Comparison of ENCODE assay signal across 35 cellular contexts in genomic region chr2:136437461-136437860, GRCh38.
"Had no signal": no experiment of that assay in that cellular context is flagged by ENCODE, and none has a peak within 500 bp of the region (broad histone marks: within the 10 kb centered on the region; RNA-seq: fewer than 3 reads in every experiment).

No MANE protein-coding gene starts in this region.

- H3K27ac ChIP-seq: adrenal gland, body of pancreas, esophagus squamous epithelium, gastroesophageal sphincter had no signal

- H3K27me3 Mint-ChIP-seq: activated naive CD4-positive, alpha-beta T cell treated with anti-CD3 and anti-CD28 coated beads, Interleukin-2, amount 50 U/mL, for 24 hours; activated naive CD8-positive, alpha-beta T cell treated with anti-CD3 and anti-CD28 coated beads for 36 hours had no signal

- H3K9me3 ChIP-seq: adrenal gland, body of pancreas, esophagus squamous epithelium, gastroesophageal sphincter had no signal

- FAIRE-seq: colon had no signal

- DNase-seq: activated CD4-positive, alpha-beta memory T cell treated with anti-CD3 and anti-CD28 coated beads, Interleukin-2, amount 10 ng/mL, durations not matched to agents 7 days and 5 days; activated CD4-positive, alpha-beta T cell treated with anti-CD3 and anti-CD28 coated beads for 1 hour; activated CD4-positive, alpha-beta T cell treated with anti-CD3 and anti-CD28 coated beads for 4 hours; activated CD4-positive, alpha-beta T cell treated with anti-CD3 and anti-CD28 coated beads, Interleukin-2, amount 10 ng/mL, durations not matched to agents 7 days and 5 days; activated CD4-positive, alpha-beta T cell treated with anti-CD3 and anti-CD28 coated beads, Interleukin-2, amount 50 U/mL, for 4 hours; activated CD8-positive, alpha-beta memory T cell treated with anti-CD3 and anti-CD28 coated beads, Interleukin-2, amount 50 U/mL, for 48 hours; activated effector memory CD4-positive, alpha-beta T cell treated with Interleukin-2 at 50 U/mL for 16 hours; activated gamma-delta T cell treated with Interleukin-2 at 50 U/mL for 16 hours; activated naive CD4-positive, alpha-beta T cell treated with Interleukin-2 at 50 U/mL for 16 hours; activated naive CD8-positive, alpha-beta T cell treated with anti-CD3 and anti-CD28 coated beads for 36 hours; activated naive CD8-positive, alpha-beta T cell treated with anti-CD3 and anti-CD28 coated beads, Interleukin-2, amount 50 U/mL, for 24 hours; activated T-cell treated with anti-CD3 and anti-CD28 coated beads for 4 hours; activated T-cell treated with anti-CD3 and anti-CD28 coated beads, Interleukin-2, amount 50 U/mL, for 24 hours; activated T-cell treated with anti-CD3 and anti-CD28 coated beads, Interleukin-2, amount 50 U/mL, for 72 hours; adrenal gland; amygdala; aorta; body of pancreas; caudate nucleus; cortex of kidney; dermis blood vessel endothelial cell; effector CD4-positive, alpha-beta T cell; effector memory CD8-positive, alpha-beta T cell; erythroblast; esophagus squamous epithelium; foreskin melanocyte; head of caudate nucleus; T-helper 1 cell; T-helper 17 cell; T1000 had no signal

- H3K4me1 ChIP-seq: adrenal gland, body of pancreas, esophagus squamous epithelium, gastroesophageal sphincter had no signal

- H3K36me3 ChIP-seq: adrenal gland, esophagus squamous epithelium, gastroesophageal sphincter had no signal

- H3K4me3 ChIP-seq: adrenal gland, body of pancreas, esophagus squamous epithelium, gastroesophageal sphincter had no signal

- H3K36me3 Mint-ChIP-seq: activated naive CD4-positive, alpha-beta T cell treated with anti-CD3 and anti-CD28 coated beads, Interleukin-2, amount 50 U/mL, for 24 hours; activated naive CD8-positive, alpha-beta T cell treated with anti-CD3 and anti-CD28 coated beads for 36 hours; WTC11 had no signal

- H3K4me3 Mint-ChIP-seq: activated CD4-positive, alpha-beta memory T cell treated with anti-CD3 and anti-CD28 coated beads, Interleukin-2, amount 10 ng/mL, durations not matched to agents 7 days and 5 days; activated CD4-positive, alpha-beta T cell treated with anti-CD3 and anti-CD28 coated beads, Interleukin-2, amount 10 ng/mL, durations not matched to agents 7 days and 5 days; activated naive CD4-positive, alpha-beta T cell treated with anti-CD3 and anti-CD28 coated beads, Interleukin-2, amount 50 U/mL, for 24 hours; activated naive CD8-positive, alpha-beta T cell treated with anti-CD3 and anti-CD28 coated beads for 36 hours; activated naive CD8-positive, alpha-beta T cell treated with anti-CD3 and anti-CD28 coated beads, Interleukin-2, amount 50 U/mL, for 24 hours; activated T-cell treated with anti-CD3 and anti-CD28 coated beads, Interleukin-2, amount 50 U/mL, for 24 hours; activated T-cell treated with anti-CD3 and anti-CD28 coated beads, Interleukin-2, amount 50 U/mL, for 72 hours; effector memory CD8-positive, alpha-beta T cell; T-helper 17 cell; T-helper 2 cell treated with Interferon-gamma antibody and Interleukin-4, amounts not matched to agents 5 μg/mL and 100 μg/mL, for 36 hours; WTC11 had no signal

- H3K9me3 Mint-ChIP-seq: activated CD4-positive, alpha-beta memory T cell treated with anti-CD3 and anti-CD28 coated beads, Interleukin-2, amount 10 ng/mL, durations not matched to agents 7 days and 5 days; activated CD4-positive, alpha-beta T cell treated with anti-CD3 and anti-CD28 coated beads, Interleukin-2, amount 10 ng/mL, durations not matched to agents 7 days and 5 days; activated naive CD4-positive, alpha-beta T cell treated with anti-CD3 and anti-CD28 coated beads, Interleukin-2, amount 50 U/mL, for 24 hours; activated naive CD8-positive, alpha-beta T cell treated with anti-CD3 and anti-CD28 coated beads for 36 hours; activated naive CD8-positive, alpha-beta T cell treated with anti-CD3 and anti-CD28 coated beads, Interleukin-2, amount 50 U/mL, for 24 hours; activated T-cell treated with anti-CD3 and anti-CD28 coated beads, Interleukin-2, amount 50 U/mL, for 24 hours; activated T-cell treated with anti-CD3 and anti-CD28 coated beads, Interleukin-2, amount 50 U/mL, for 72 hours; effector memory CD8-positive, alpha-beta T cell; T-helper 2 cell treated with Interferon-gamma antibody and Interleukin-4, amounts not matched to agents 5 μg/mL and 100 μg/mL, for 36 hours; WTC11 had no signal

- H3K4me1 Mint-ChIP-seq: activated CD4-positive, alpha-beta memory T cell treated with anti-CD3 and anti-CD28 coated beads, Interleukin-2, amount 10 ng/mL, durations not matched to agents 7 days and 5 days; activated CD4-positive, alpha-beta T cell treated with anti-CD3 and anti-CD28 coated beads, Interleukin-2, amount 10 ng/mL, durations not matched to agents 7 days and 5 days; activated naive CD4-positive, alpha-beta T cell treated with anti-CD3 and anti-CD28 coated beads, Interleukin-2, amount 50 U/mL, for 24 hours; activated naive CD8-positive, alpha-beta T cell treated with anti-CD3 and anti-CD28 coated beads for 36 hours; activated naive CD8-positive, alpha-beta T cell treated with anti-CD3 and anti-CD28 coated beads, Interleukin-2, amount 50 U/mL, for 24 hours had no signal

- H3K27ac Mint-ChIP-seq: activated CD4-positive, alpha-beta memory T cell treated with anti-CD3 and anti-CD28 coated beads, Interleukin-2, amount 10 ng/mL, durations not matched to agents 7 days and 5 days; activated CD4-positive, alpha-beta T cell treated with anti-CD3 and anti-CD28 coated beads, Interleukin-2, amount 10 ng/mL, durations not matched to agents 7 days and 5 days; activated naive CD4-positive, alpha-beta T cell treated with anti-CD3 and anti-CD28 coated beads, Interleukin-2, amount 50 U/mL, for 24 hours; activated naive CD8-positive, alpha-beta T cell treated with anti-CD3 and anti-CD28 coated beads for 36 hours; activated naive CD8-positive, alpha-beta T cell treated with anti-CD3 and anti-CD28 coated beads, Interleukin-2, amount 50 U/mL, for 24 hours; activated T-cell treated with anti-CD3 and anti-CD28 coated beads, Interleukin-2, amount 50 U/mL, for 24 hours; activated T-cell treated with anti-CD3 and anti-CD28 coated beads, Interleukin-2, amount 50 U/mL, for 72 hours; effector memory CD8-positive, alpha-beta T cell; T-helper 17 cell; T-helper 2 cell treated with Interferon-gamma antibody and Interleukin-4, amounts not matched to agents 5 μg/mL and 100 μg/mL, for 36 hours; WTC11 had no signal

- H3K27me3 ChIP-seq: adrenal gland, body of pancreas had no signal
